24 cellular contexts compared by ENCODE assay signal in the genomic region with DNA sequence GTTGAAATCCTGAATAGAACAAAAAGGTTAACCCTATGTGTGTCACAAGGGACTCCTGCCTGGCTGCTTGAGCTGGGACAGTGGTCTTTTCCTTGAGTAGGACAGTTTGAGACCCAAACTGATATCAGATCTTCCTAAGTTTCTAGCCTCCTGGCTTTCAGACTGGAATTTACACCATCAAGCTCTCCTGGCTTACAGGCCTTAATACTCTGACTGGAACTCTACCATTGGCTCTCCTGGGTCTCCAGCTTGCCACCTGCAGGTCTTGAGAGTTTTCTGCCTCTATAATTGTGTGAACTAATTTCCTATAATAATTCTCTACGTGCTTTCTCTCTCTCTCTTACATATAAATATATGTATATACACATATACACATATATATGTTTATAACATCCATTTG.
"Had no signal": no experiment of that assay in that cellular context is flagged by ENCODE, and none has a peak within 500 bp of the region (broad histone marks: within the 10 kb centered on the region; RNA-seq: fewer than 3 reads in every experiment).

No MANE protein-coding gene starts in this region.

- H3K4me3 Mint-ChIP-seq: activated CD4-positive, alpha-beta memory T cell treated with anti-CD3 and anti-CD28 coated beads for 36 hours; activated CD4-positive, alpha-beta T cell treated with anti-CD3 and anti-CD28 coated beads, Interleukin-2, amount 10 ng/mL, durations not matched to agents 7 days and 5 days; activated naive CD8-positive, alpha-beta T cell treated with anti-CD3 and anti-CD28 coated beads, Interleukin-2, amount 10 ng/mL, durations not matched to agents 7 days and 5 days; activated T-cell treated with anti-CD3 and anti-CD28 coated beads, Interleukin-2, amount 50 U/mL, for 72 hours; T-cell had no signal

- H3K27ac ChIP-seq: adrenal gland, SK-N-MC had no signal

- H3K27me3 ChIP-seq: adrenal gland had no signal

- H3K4me1 Mint-ChIP-seq: activated CD4-positive, alpha-beta T cell treated with anti-CD3 and anti-CD28 coated beads, Interleukin-2, amount 10 ng/mL, durations not matched to agents 7 days and 5 days; activated naive CD8-positive, alpha-beta T cell treated with anti-CD3 and anti-CD28 coated beads, Interleukin-2, amount 10 ng/mL, durations not matched to agents 7 days and 5 days; T-cell had no signal

- H3K27me3 Mint-ChIP-seq: activated CD4-positive, alpha-beta memory T cell treated with anti-CD3 and anti-CD28 coated beads for 36 hours; activated CD4-positive, alpha-beta T cell treated with anti-CD3 and anti-CD28 coated beads, Interleukin-2, amount 10 ng/mL, durations not matched to agents 7 days and 5 days; activated naive CD8-positive, alpha-beta T cell treated with anti-CD3 and anti-CD28 coated beads, Interleukin-2, amount 10 ng/mL, durations not matched to agents 7 days and 5 days; T-cell had no signal

- H3K4me1 ChIP-seq: adrenal gland had no signal

- H3K36me3 Mint-ChIP-seq: activated CD4-positive, alpha-beta memory T cell treated with anti-CD3 and anti-CD28 coated beads for 36 hours; activated naive CD8-positive, alpha-beta T cell treated with anti-CD3 and anti-CD28 coated beads, Interleukin-2, amount 10 ng/mL, durations not matched to agents 7 days and 5 days; T-cell had no signal

- DNase-seq: activated CD4-positive, alpha-beta memory T cell treated with anti-CD3 and anti-CD28 coated beads for 36 hours; activated CD4-positive, alpha-beta T cell treated with anti-CD3 and anti-CD28 coated beads, Interleukin-2, amount 10 ng/mL, durations not matched to agents 7 days and 5 days; activated CD4-positive, CD25-positive, alpha-beta regulatory T cell; activated CD8-positive, alpha-beta memory T cell treated with anti-CD3 and anti-CD28 coated beads for 24 hours; activated naive CD4-positive, alpha-beta T cell treated with anti-CD3 and anti-CD28 coated beads, Interleukin-2, amount 50 U/mL, for 16 hours; activated naive CD8-positive, alpha-beta T cell treated with anti-CD3 and anti-CD28 coated beads, Interleukin-2, amount 10 ng/mL, durations not matched to agents 7 days and 5 days; activated T-cell treated with anti-CD3 and anti-CD28 coated beads, Interleukin-2, amount 50 U/mL, for 72 hours; adrenal gland; anterior cingulate cortex; cerebellar nuclear complex; KG1; NCI-H1048; NCI-H1417 treated with DMSO at 0.1 percent for 48 hours; NCI-H1694; NCI-H2029; NCI-H2107; NCI-H2171 treated with DMSO at 0.1 percent for 48 hours; NCI-H226; T-cell; T-helper 2 cell; T1000 had no signal

- ATAC-seq: activated T-cell treated with anti-CD3 and anti-CD28 coated beads, Interleukin-2, amount 50 U/mL, for 72 hours; Right ventricle myocardium inferior; T-cell had no signal

- H3K36me3 ChIP-seq: adrenal gland had no signal

- H3K9me3 ChIP-seq: adrenal gland had no signal

- H3K27ac Mint-ChIP-seq: activated CD4-positive, alpha-beta memory T cell treated with anti-CD3 and anti-CD28 coated beads for 36 hours; activated CD4-positive, alpha-beta T cell treated with anti-CD3 and anti-CD28 coated beads, Interleukin-2, amount 10 ng/mL, durations not matched to agents 7 days and 5 days; activated naive CD8-positive, alpha-beta T cell treated with anti-CD3 and anti-CD28 coated beads, Interleukin-2, amount 10 ng/mL, durations not matched to agents 7 days and 5 days; activated T-cell treated with anti-CD3 and anti-CD28 coated beads, Interleukin-2, amount 50 U/mL, for 72 hours; activated T-helper 2 cell treated with anti-CD3 and anti-CD28 coated beads, Interferon-gamma antibody, Interleukin-2, Interleukin-4, amounts not matched to agents 10 μg/mL and 5 μg/mL and 100 μg/mL, durations not matched to agents 14 hours and 24 hours and 36 hours; T-cell had no signal

- H3K4me3 ChIP-seq: adrenal gland, SK-N-MC had no signal
